In the genomic region with DNA sequence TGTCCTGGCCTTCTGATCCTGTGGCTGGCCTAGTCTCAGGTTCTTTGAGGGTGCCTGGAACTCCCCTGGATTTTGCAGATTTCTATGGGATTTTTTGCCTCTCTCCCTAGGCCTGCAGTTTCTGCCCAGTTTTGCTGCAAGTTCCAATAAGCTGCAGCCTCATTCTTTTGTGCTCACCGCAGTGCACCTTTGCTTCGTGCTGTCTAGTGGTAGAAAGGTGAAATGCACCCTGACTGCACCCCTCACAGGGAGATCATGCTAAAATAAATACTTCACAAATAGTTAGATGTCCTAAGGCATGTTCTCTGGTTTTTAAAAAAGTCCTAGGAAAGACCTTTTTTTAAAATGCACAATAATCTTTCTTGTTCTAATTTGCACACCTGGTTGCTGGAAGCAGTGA, we compare ENCODE assay signal across 12 cellular contexts.
A peak's percentile ranks its signal among the peaks of the same experiment; 100 is the strongest.
DNase-seq lines count a peak whose midpoint lies in the region; TF ChIP-seq lines count a peak whose summit lies in the region.
"Had no signal": no experiment of that assay in that cellular context is flagged by ENCODE, and none has a peak within 500 bp of the region (broad histone marks: within the 10 kb centered on the region; RNA-seq: fewer than 3 reads in every experiment).

No MANE protein-coding gene starts in this region.

- no peak overlapping the region for H3K23ac ChIP-seq in neuronal stem cell (ENCODE audit: low read depth, low read length, poor library complexity)

- H4K8ac ChIP-seq in neuronal stem cell (ENCODE audit: low read depth, low read length), result no peak overlapping the region

- H2AK5ac ChIP-seq in neuronal stem cell (ENCODE audit: low read depth, low read length), result no peak overlapping the region

- H3K9me3 ChIP-seq in OCI-LY1 (ENCODE audit: low read length), result no peaks in the 10 kb centered on the region
- no peaks in the 10 kb centered on the region for H3K9me3 ChIP-seq in endodermal cell (ENCODE audit: control insufficient read depth, low read length)
- no peaks in the 10 kb centered on the region for H3K9me3 ChIP-seq in neuronal stem cell (replicated peaks in 1 of 2; ENCODE audit: control insufficient read depth in 2 of 2, insufficient read depth in 1 of 2, low read depth in 1 of 2, low read length in 2 of 2)

- H3K4me3 ChIP-seq in H7 (ENCODE audit: insufficient read depth, low read depth, low read length) (no peak overlapping the region), OCI-LY1 (ENCODE audit: low read depth, low read length, poor library complexity, severe bottlenecking) (no peak overlapping the region), endodermal cell (ENCODE audit: low read length) (no peak overlapping the region), neuronal stem cell (ENCODE audit: low read length in 2 of 2) (no peak overlapping the region)

- no peak overlapping the region for H2BK120ac ChIP-seq in neuronal stem cell (ENCODE audit: low read depth, low read length)

- no peak overlapping the region for H4K91ac ChIP-seq in neuronal stem cell (ENCODE audit: low read depth, low read length, poor library complexity)

- no peak overlapping the region for H3K18ac ChIP-seq in neuronal stem cell (ENCODE audit: low read length)

- H3K27ac ChIP-seq in OCI-LY1 (ENCODE audit: low read depth, low read length, poor library complexity, severe bottlenecking) (no peak overlapping the region), endodermal cell (ENCODE audit: low read depth, low read length) (no peak overlapping the region), neuronal stem cell (replicated peaks; ENCODE audit: low read length) (no peak overlapping the region)

- DNase-seq in H7, result peak; percentile 73
- DNase-seq in endodermal cell, result peak; percentile 79
- no peak for DNase-seq in neuronal stem cell (ENCODE audit: low spot score)
- no peak for DNase-seq in UCSD-AML1 (lab: John Stamatoyannopoulos, UW; ENCODE audit: unreplicated experiment)
- no peak for DNase-seq in NCI-H345 treated with DMSO at 0.1 percent for 48 hours (lab: John Stamatoyannopoulos, UW; ENCODE audit: unreplicated experiment)
- no peak for DNase-seq in NCI-H446 (lab: John Stamatoyannopoulos, UW)
- DNase-seq: activated B cell treated with CpG ODN at 0.5 μM for 24 hours; DMS153; Right ventricle myocardium superior; stimulated activated CD4-positive, alpha-beta T cell treated with anti-CD3 and anti-CD28 coated beads, Interleukin-1b, Interleukin-23, amount 100 ng/mL, for 48 hours had no signal

- H3K4me3 Mint-ChIP-seq in endodermal cell, result no peak overlapping the region
- H3K4me3 Mint-ChIP-seq: activated B cell treated with CpG ODN at 0.5 μM for 24 hours; stimulated activated naive CD8-positive, alpha-beta T cell treated with anti-CD3 and anti-CD28 coated beads, Interleukin-15, Interleukin-2, amounts not matched to agents 100 ng/mL and 50 ng/mL, for 24 hours had no signal

- H3K4me2 ChIP-seq in OCI-LY1 (ENCODE audit: low read length) (no peak overlapping the region), neuronal stem cell (ENCODE audit: insufficient read depth, low read length, poor library complexity, severe bottlenecking) (no peak overlapping the region)

- no peaks in the 10 kb centered on the region for H3K9me2 ChIP-seq in OCI-LY1 (ENCODE audit: low read depth, low read length)

- peaks cover 3% of the 10 kb centered on the region for H3K4me1 Mint-ChIP-seq in endodermal cell
- H3K4me1 Mint-ChIP-seq: activated B cell treated with CpG ODN at 0.5 μM for 24 hours had no signal

- H3K4me1 ChIP-seq in OCI-LY1 (ENCODE audit: insufficient read depth, low read length, severe bottlenecking) (no peaks in the 10 kb centered on the region), endodermal cell (ENCODE audit: control insufficient read depth, insufficient read depth, low read length) (no peaks in the 10 kb centered on the region), neuronal stem cell (ENCODE audit: control insufficient read depth in 2 of 2, insufficient read depth in 1 of 2, low read depth in 1 of 2, low read length in 2 of 2) (peaks cover 0 to 12% of the 10 kb centered on the region in 2 donors)

- H3K9ac ChIP-seq in OCI-LY1 (ENCODE audit: low read length), result no peak overlapping the region
- H3K9ac ChIP-seq in endodermal cell (ENCODE audit: extremely low read depth, low read length, poor library complexity, severe bottlenecking), result no peak overlapping the region
- H3K9ac ChIP-seq in neuronal stem cell (ENCODE audit: low read depth, low read length, poor library complexity), result no peak overlapping the region

- H3K27me3 Mint-ChIP-seq in endodermal cell (ENCODE audit: insufficient read depth), result no peaks in the 10 kb centered on the region

- peaks cover 59% of the 10 kb centered on the region for H3K36me3 Mint-ChIP-seq in endodermal cell (ENCODE audit: low read depth)

- H3K14ac ChIP-seq in neuronal stem cell (ENCODE audit: low read length), result no peak overlapping the region

- H2BK5ac ChIP-seq in neuronal stem cell (ENCODE audit: low read length), result no peak overlapping the region

- no peak overlapping the region for H2BK15ac ChIP-seq in neuronal stem cell (ENCODE audit: low read length)

- no peaks in the 10 kb centered on the region for H3K9me3 Mint-ChIP-seq in endodermal cell
- H3K9me3 Mint-ChIP-seq: activated B cell treated with CpG ODN at 0.5 μM for 24 hours; stimulated activated naive CD8-positive, alpha-beta T cell treated with anti-CD3 and anti-CD28 coated beads, Interleukin-15, Interleukin-2, amounts not matched to agents 100 ng/mL and 50 ng/mL, for 24 hours had no signal

- H3K79me1 ChIP-seq in neuronal stem cell (ENCODE audit: low read depth, low read length), result no peaks in the 10 kb centered on the region

- H2AFZ ChIP-seq in OCI-LY1 (ENCODE audit: low read length) (no peak overlapping the region), neuronal stem cell (ENCODE audit: low read length) (peak overlapping the region; percentile 62)

- H3K27ac Mint-ChIP-seq in endodermal cell, result peak overlapping the region; percentile 87
- H3K27ac Mint-ChIP-seq: activated B cell treated with CpG ODN at 0.5 μM for 24 hours; stimulated activated naive CD8-positive, alpha-beta T cell treated with anti-CD3 and anti-CD28 coated beads, Interleukin-15, Interleukin-2, amounts not matched to agents 100 ng/mL and 50 ng/mL, for 24 hours had no signal

- H3K27me3 ChIP-seq in H7 (ENCODE audit: control insufficient read depth, insufficient read depth, low read length), result no peaks in the 10 kb centered on the region
- no peaks in the 10 kb centered on the region for H3K27me3 ChIP-seq in OCI-LY1 (ENCODE audit: insufficient read depth, low read length)
- no peaks in the 10 kb centered on the region for H3K27me3 ChIP-seq in endodermal cell (ENCODE audit: control insufficient read depth, insufficient read depth, low read length, poor library complexity, severe bottlenecking)
- no peaks in the 10 kb centered on the region for H3K27me3 ChIP-seq in neuronal stem cell (ENCODE audit: control insufficient read depth in 3 of 3, insufficient read depth in 3 of 3, low read depth in 1 of 3, low read length in 3 of 3)

- no peak overlapping the region for H3K4ac ChIP-seq in neuronal stem cell (ENCODE audit: low read length)

- no peaks in the 10 kb centered on the region for H3F3A ChIP-seq in OCI-LY1 (ENCODE audit: insufficient read depth, low read length)

- no peaks in the 10 kb centered on the region for H3K36me3 ChIP-seq in H7 (replicated peaks; ENCODE audit: control insufficient read depth, insufficient read depth, low read length)
- no peaks in the 10 kb centered on the region for H3K36me3 ChIP-seq in OCI-LY1 (ENCODE audit: insufficient read depth, low read length)
- peaks cover 38% of the 10 kb centered on the region for H3K36me3 ChIP-seq in endodermal cell (ENCODE audit: control insufficient read depth, insufficient read depth, low read length)
- H3K36me3 ChIP-seq in neuronal stem cell (replicated peaks in 1 of 2; ENCODE audit: control insufficient read depth in 2 of 2, insufficient read depth in 2 of 2, low read length in 2 of 2), result no peaks in the 10 kb centered on the region

- WGBS in endodermal cell (ENCODE audit: insufficient coverage in 1 of 2, insufficient read length in 1 of 2), 2 experiments, result 87 to 100% methylated on average over 1 to 2 of the region's 2 CpGs
- no CpG with 5 or more reads among the region's 2 CpGs for WGBS in neuronal stem cell (ENCODE audit: extremely low coverage in 2 of 2, insufficient read length in 2 of 2, insufficient replicate concordance in 1 of 2), 2 donors

- no peaks in the 10 kb centered on the region; the same call in 1 of the 2 replicates for H3K79me2 ChIP-seq in OCI-LY1 (ENCODE audit: insufficient read depth, low read length)

- no peaks in the 10 kb centered on the region for H4K20me1 ChIP-seq in OCI-LY1 (ENCODE audit: insufficient read depth, low read length)

- H2BK12ac ChIP-seq in neuronal stem cell (ENCODE audit: low read length), result no peak overlapping the region

- peak; percentile 36; the same call in 1 of the 2 replicates for TF ChIP-seq CTCF in OCI-LY1 (IDR thresholded peaks at IDR 0.05; ENCODE audit: low read length)
- peak; percentile 75 for TF ChIP-seq CTCF in endodermal cell (conservative IDR thresholded peaks at IDR 0.05)

Comparison
In these comparisons a context has a peak if more than half of its experiments do, and no peak if none do; other contexts are left out.
1. DNase-seq: peak in H7 (single experiment) and endodermal cell (single experiment); none in neuronal stem cell (single experiment), UCSD-AML1 (single experiment), NCI-H345 treated with DMSO at 0.1 percent for 48 hours (single experiment) and NCI-H446 (0 of 2).